In the genomic region with DNA sequence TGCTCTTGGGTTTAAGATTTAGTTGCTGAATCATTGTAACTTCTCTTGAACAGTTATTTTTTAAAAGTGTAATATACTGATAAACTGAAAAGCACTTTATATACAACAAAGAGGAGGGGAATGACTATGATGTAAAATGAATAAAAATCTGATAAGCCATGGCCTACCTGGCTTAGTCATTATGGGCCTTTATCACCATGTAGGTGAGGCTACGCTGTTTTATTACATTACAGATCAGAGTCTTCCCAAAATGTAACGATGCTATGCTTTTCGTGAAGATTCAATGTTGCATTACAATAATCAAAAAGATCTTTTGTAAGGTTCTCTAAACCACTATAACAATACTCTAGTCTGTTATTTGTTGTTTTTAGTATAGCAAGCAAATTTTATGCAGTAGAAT, we compare ENCODE assay signal across 25 cellular contexts. TPM values are rescaled to one million over a fixed set of nuclear protein-coding genes. Genes with fewer than 3 reads are reported as not detected.
DNase-seq lines count a peak whose midpoint lies in the region; ATAC-seq, FAIRE-seq and TF ChIP-seq lines count a peak whose summit lies in the region.
"Had no signal": no experiment of that assay in that cellular context is flagged by ENCODE, and none has a peak within 500 bp of the region (broad histone marks: within the 10 kb centered on the region; RNA-seq: fewer than 3 reads in every experiment).

No MANE protein-coding gene starts in this region.

- H3K27me3 ChIP-seq in GM23338 (ENCODE audit: insufficient read depth) (no peaks in the 10 kb centered on the region), neural cell (ENCODE audit: insufficient read depth, low read depth, low read length) (no peaks in the 10 kb centered on the region), small intestine (ENCODE audit: control insufficient read depth in 2 of 2, insufficient read depth in 2 of 2, low read length in 2 of 2) (no peaks in the 10 kb centered on the region)
- H3K27me3 ChIP-seq: tibial nerve had no signal

- H3K79me2 ChIP-seq in GM23338 (replicated peaks; ENCODE audit: insufficient read depth) (no peaks in the 10 kb centered on the region), neural cell (replicated peaks; ENCODE audit: insufficient read depth, low read length) (peaks cover 69% of the 10 kb centered on the region)

- H3F3A ChIP-seq in GM23338 (replicated peaks; ENCODE audit: low read depth) (no peaks in the 10 kb centered on the region), neural cell (ENCODE audit: insufficient read depth, low read length, poor library complexity, severe bottlenecking) (no peaks in the 10 kb centered on the region)

- H3K4me1 ChIP-seq in GM23338 (ENCODE audit: insufficient read depth) (no peaks in the 10 kb centered on the region), small intestine (ENCODE audit: control insufficient read depth in 2 of 2, insufficient read depth in 1 of 2, low read depth in 1 of 2, low read length in 1 of 2) (peaks cover 0 to 4% of the 10 kb centered on the region in 2 donors)

- no peak for TF ChIP-seq RAD21 in neural cell (conservative IDR thresholded peaks at IDR 0.05)

- H3K4me3 Mint-ChIP-seq in GM23338, result no peak overlapping the region
- H3K4me3 Mint-ChIP-seq: activated naive CD4-positive, alpha-beta T cell treated with anti-CD3 and anti-CD28 coated beads, Interleukin-2, amount 10 ng/mL, durations not matched to agents 7 days and 5 days; activated T-cell treated with anti-CD3 and anti-CD28 coated beads, Interleukin-2, amount 50 U/mL, for 24 hours; CD8-positive, alpha-beta memory T cell; H9 had no signal

- peak overlapping the region; percentile 73 for H3K9ac ChIP-seq in neural cell (ENCODE audit: low read length)

- 0 out of 2 replicates have a peak, but pooled peaks cover 3% of the 10 kb centered on the region for H4K20me1 ChIP-seq in GM23338 (replicated peaks; ENCODE audit: insufficient read depth)
- H4K20me1 ChIP-seq in neural cell (ENCODE audit: insufficient read depth), result peaks cover 5% of the 10 kb centered on the region

- TF ChIP-seq CTCF in GM23338 (conservative IDR thresholded peaks at IDR 0.05; ENCODE audit: low read depth in 2 of 2) (no peak), neural cell (IDR thresholded peaks at IDR 0.05; ENCODE audit: poor library complexity, severe bottlenecking) (no peak)

- H3K27ac ChIP-seq in GM23338 (ENCODE audit: low read depth) (peak overlapping the region; percentile 11; the same call in 1 of the 2 replicates), caudate nucleus (ENCODE audit: low read depth, low read length) (peak overlapping the region; percentile 91), neural cell (ENCODE audit: low read length) (peak overlapping the region; percentile 93), small intestine (ENCODE audit: low read depth in 1 of 2, low read length in 1 of 2) (no peak overlapping the region)

- TF ChIP-seq EP300 in neural cell (conservative IDR thresholded peaks at IDR 0.05; ENCODE audit: poor library complexity, severe bottlenecking), result no peak

- peaks cover 8% of the 10 kb centered on the region; the same call in 2 of the 3 replicates for H3K4me1 Mint-ChIP-seq in GM23338

- H3K4me3 ChIP-seq in GM23338 (no peak overlapping the region), neural cell (ENCODE audit: low read length) (peak overlapping the region; percentile 68), small intestine (ENCODE audit: low read depth in 1 of 2, low read length in 2 of 2) (no peak overlapping the region)
- H3K4me3 ChIP-seq: tibial nerve had no signal

- H3K36me3 Mint-ChIP-seq in GM23338 (ENCODE audit: low read depth), result peaks cover 4% of the 10 kb centered on the region; the same call in 2 of the 3 replicates

- H3K36me3 ChIP-seq in GM23338 (ENCODE audit: insufficient read depth) (peaks cover 9% of the 10 kb centered on the region; the same call in 1 of the 2 replicates), neural cell (ENCODE audit: insufficient read depth, low read length) (peaks cover 6% of the 10 kb centered on the region), small intestine (ENCODE audit: control insufficient read depth in 2 of 2, insufficient read depth in 2 of 2, low read length in 2 of 2) (peaks cover 5 to 9% of the 10 kb centered on the region in 2 donors)

- WGBS in small intestine, 3 donors, result 58 to 86% (median 76%) methylated on average over 3 of the region's 3 CpGs

- no peaks in the 10 kb centered on the region for H3K9me3 Mint-ChIP-seq in GM23338
- H3K9me3 Mint-ChIP-seq: activated naive CD4-positive, alpha-beta T cell treated with anti-CD3 and anti-CD28 coated beads, Interleukin-2, amount 10 ng/mL, durations not matched to agents 7 days and 5 days; activated T-cell treated with anti-CD3 and anti-CD28 coated beads, Interleukin-2, amount 50 U/mL, for 24 hours; CD8-positive, alpha-beta memory T cell; H9 had no signal

- ATAC-seq in GM23338, result no peak
- ATAC-seq in GM18517 (IDR thresholded peaks at IDR 0.05; ENCODE audit: unreplicated experiment), result no peak
- ATAC-seq in HG02973 (IDR thresholded peaks at IDR 0.05; ENCODE audit: unreplicated experiment), result no peak
- ATAC-seq: stimulated activated naive CD8-positive, alpha-beta T cell treated with anti-CD3 and anti-CD28 coated beads, Interleukin-15, Interleukin-2, amounts not matched to agents 100 U/mL and 50 U/mL, for 24 hours had no signal

- H3K9me2 ChIP-seq in GM23338 (ENCODE audit: insufficient read depth), result no peaks in the 10 kb centered on the region
- H3K9me2 ChIP-seq in neural cell (ENCODE audit: insufficient read depth, low read length), result no peaks in the 10 kb centered on the region

- H3K9me3 ChIP-seq in neural cell (ENCODE audit: low read length), result no peaks in the 10 kb centered on the region
- H3K9me3 ChIP-seq in small intestine (ENCODE audit: control insufficient read depth, low read depth), result no peaks in the 10 kb centered on the region
- H3K9me3 ChIP-seq: tibial nerve had no signal

- DNase-seq in DMS79 treated with DMSO at 0.1 percent for 48 hours (lab: John Stamatoyannopoulos, UW) (peak; percentile 85), GM23338 (ENCODE audit: low spot score) (no peak), caudate nucleus (lab: John Stamatoyannopoulos, UW) (no peak), small intestine (no peak)
- DNase-seq: activated CD4-positive, CD25-positive, alpha-beta regulatory T cell treated with anti-CD3 and anti-CD28 coated beads, Interleukin-2, amount 50 U/mL, for 72 hours; activated CD8-positive, alpha-beta memory T cell treated with anti-CD3 and anti-CD28 coated beads for 24 hours; activated naive CD4-positive, alpha-beta T cell treated with anti-CD3 and anti-CD28 coated beads, Interleukin-2, amount 10 ng/mL, durations not matched to agents 7 days and 5 days; activated T-cell treated with anti-CD3 and anti-CD28 coated beads, Interleukin-2, amount 50 U/mL, for 24 hours; aorta; CD8-positive, alpha-beta memory T cell; central memory CD4-positive, alpha-beta T cell; DMS53; foreskin fibroblast; H9; hippocampal formation; IMR-90; NCI-H1436; NCI-H526; stimulated activated CD4-positive, alpha-beta T cell treated with anti-CD3 and anti-CD28 coated beads, Interleukin-4, amount 100 ng/mL, for 4 hours; stimulated activated naive CD8-positive, alpha-beta T cell treated with anti-CD3 and anti-CD28 coated beads, Interleukin-15, Interleukin-2, amounts not matched to agents 100 U/mL and 50 U/mL, for 24 hours; SW 1271 had no signal

- no peak for FAIRE-seq in small intestine (lab: Jason Lieb, UNC)

- H3K27me3 Mint-ChIP-seq in GM23338 (ENCODE audit: insufficient read depth, low read depth, poor library complexity), result no peaks in the 10 kb centered on the region
- H3K27me3 Mint-ChIP-seq: activated naive CD4-positive, alpha-beta T cell treated with anti-CD3 and anti-CD28 coated beads, Interleukin-2, amount 10 ng/mL, durations not matched to agents 7 days and 5 days; activated T-cell treated with anti-CD3 and anti-CD28 coated beads, Interleukin-2, amount 50 U/mL, for 24 hours; CD8-positive, alpha-beta memory T cell had no signal

- no peak overlapping the region for H3K27ac Mint-ChIP-seq in GM23338
- H3K27ac Mint-ChIP-seq: activated naive CD4-positive, alpha-beta T cell treated with anti-CD3 and anti-CD28 coated beads, Interleukin-2, amount 10 ng/mL, durations not matched to agents 7 days and 5 days; activated T-cell treated with anti-CD3 and anti-CD28 coated beads, Interleukin-2, amount 50 U/mL, for 24 hours; H9 had no signal

- no peak overlapping the region for H2AFZ ChIP-seq in GM23338
- no peak overlapping the region for H2AFZ ChIP-seq in neural cell (ENCODE audit: low read depth, low read length)

- no peak overlapping the region for H3K4me2 ChIP-seq in GM23338
- peak overlapping the region; percentile 66 for H3K4me2 ChIP-seq in neural cell (ENCODE audit: low read length)

TF ChIP-seq in neural cell, 6 proteins besides CTCF, POLR2A, EP300 and RAD21:
- TF ChIP-seq EZH2 (IDR thresholded peaks at IDR 0.05; ENCODE audit: borderline replicate concordance, insufficient read depth, low read length, poor library complexity, severe bottlenecking) (no peak), MXI1 (conservative IDR thresholded peaks at IDR 0.05; ENCODE audit: poor library complexity, severe bottlenecking) (no peak), POLR2AphosphoS5 (IDR thresholded peaks at IDR 0.05) (no peak), SMC3 (conservative IDR thresholded peaks at IDR 0.05; ENCODE audit: poor library complexity) (no peak), TAF1 (IDR thresholded peaks at IDR 0.05; ENCODE audit: low read depth) (no peak)

RNA-seq across cellular contexts. Expression of gene ARID4A, which starts 34.2 kb away (rescaled TPM):
- total RNA-seq in GM23338 (2014; rRNA removed; shearing (Covaris generic)), result 9.1 and 14.1 TPM in 2 replicates
- polyA plus RNA-seq in GM23338 (2016; fragmentation: Nextera tagmentation; extraction: Ambion mirVana) (10.8 and 25.4 TPM in 2 replicates), neural cell (32.3 and 38.5 TPM in 2 replicates), small intestine (1 to 10 TPM; 5.5 to 8.7 (median 6.2) TPM)
- 69.9 and 94.8 TPM in 2 replicates for polyA minus RNA-seq in neural cell

Comparison
In these comparisons a context has a peak if more than half of its experiments do, and no peak if none do; other contexts are left out.
1. H3K27ac ChIP-seq: peak in GM23338 (single experiment), caudate nucleus (single experiment) and neural cell (single experiment); none in small intestine (0 of 2).